ENCODE assay signal across 8 cellular contexts in genomic region chr2:229133155-229133772, GRCh38.
DNase-seq lines count a peak whose midpoint lies in the region; ATAC-seq and TF ChIP-seq lines count a peak whose summit lies in the region.
"Had no signal": no experiment of that assay in that cellular context is flagged by ENCODE, and none has a peak within 500 bp of the region (broad histone marks: within the 10 kb centered on the region; RNA-seq: fewer than 3 reads in every experiment).

No MANE protein-coding gene starts in this region.

- H3K4me3 ChIP-seq in GM23338 (no peak overlapping the region), choroid plexus epithelial cell (ENCODE audit: low read depth, low read length) (no peak overlapping the region)
- H3K4me3 ChIP-seq: SJSA1 had no signal

- no peak overlapping the region for H2AFZ ChIP-seq in GM23338

- H3K4me1 ChIP-seq in GM23338 (ENCODE audit: insufficient read depth) = no peaks in the 10 kb centered on the region
- H3K4me1 ChIP-seq: SJSA1 had no signal

- no peaks in the 10 kb centered on the region; the same call in 2 of the 3 replicates for H3K36me3 Mint-ChIP-seq in GM23338 (ENCODE audit: low read depth)
- H3K36me3 Mint-ChIP-seq in activated CD8-positive, alpha-beta memory T cell treated with anti-CD3 and anti-CD28 coated beads, Interleukin-2, amount 10 ng/mL, durations not matched to agents 7 days and 5 days = no peaks in the 10 kb centered on the region

- no peaks in the 10 kb centered on the region for H3K4me1 Mint-ChIP-seq in GM23338
- no peaks in the 10 kb centered on the region for H3K4me1 Mint-ChIP-seq in activated CD8-positive, alpha-beta memory T cell treated with anti-CD3 and anti-CD28 coated beads, Interleukin-2, amount 10 ng/mL, durations not matched to agents 7 days and 5 days

- TF ChIP-seq CTCF in GM23338 (conservative IDR thresholded peaks at IDR 0.05; ENCODE audit: low read depth in 2 of 2) (peak; percentile 61 to 77), choroid plexus epithelial cell (conservative IDR thresholded peaks at IDR 0.05; ENCODE audit: low read depth, low read length) (peak; percentile 76)

- no peaks in the 10 kb centered on the region for H3K36me3 ChIP-seq in GM23338 (ENCODE audit: insufficient read depth)
- H3K36me3 ChIP-seq: SJSA1 had no signal

- H3K79me2 ChIP-seq in GM23338 (replicated peaks; ENCODE audit: insufficient read depth) = no peaks in the 10 kb centered on the region

- H3K9me3 Mint-ChIP-seq in GM23338 = no peaks in the 10 kb centered on the region; the same call in 2 of the 3 replicates
- H3K9me3 Mint-ChIP-seq in activated CD8-positive, alpha-beta memory T cell treated with anti-CD3 and anti-CD28 coated beads, Interleukin-2, amount 10 ng/mL, durations not matched to agents 7 days and 5 days (ENCODE audit: low read depth) = no peaks in the 10 kb centered on the region

- ATAC-seq in GM23338 (peak; percentile 73), GM19351 (IDR thresholded peaks at IDR 0.05; ENCODE audit: unreplicated experiment) (no peak)
- no peak for ATAC-seq in activated CD8-positive, alpha-beta memory T cell treated with anti-CD3 and anti-CD28 coated beads, Interleukin-2, amount 10 ng/mL, durations not matched to agents 7 days and 5 days

- DNase-seq in GM23338 (ENCODE audit: low spot score) = peak; percentile 64
- peak; percentile 43 for DNase-seq in NCI-H2196 (lab: John Stamatoyannopoulos, UW; ENCODE audit: unreplicated experiment)
- DNase-seq in choroid plexus epithelial cell (ENCODE audit: low read depth) = peak; percentile 83
- peak; percentile 62 for DNase-seq in myocyte (ENCODE audit: low read depth)
- no peak for DNase-seq in activated CD8-positive, alpha-beta memory T cell treated with anti-CD3 and anti-CD28 coated beads, Interleukin-2, amount 10 ng/mL, durations not matched to agents 7 days and 5 days
- no peak for DNase-seq in activated naive CD4-positive, alpha-beta T cell (lab: John Stamatoyannopoulos, UW)

- H3K27ac ChIP-seq in GM23338 (ENCODE audit: low read depth) = no peak overlapping the region
- H3K27ac ChIP-seq: SJSA1 had no signal

- no peaks in the 10 kb centered on the region for H3K9me2 ChIP-seq in GM23338 (ENCODE audit: insufficient read depth)

- H3K4me2 ChIP-seq in GM23338 = no peak overlapping the region

- CTCF ChIA-PET in activated CD8-positive, alpha-beta memory T cell treated with anti-CD3 and anti-CD28 coated beads, Interleukin-2, amount 10 ng/mL, durations not matched to agents 7 days and 5 days (lab: Charles Lee) = no interaction called here

- no peaks in the 10 kb centered on the region for H3F3A ChIP-seq in GM23338 (replicated peaks; ENCODE audit: low read depth)

- H4K20me1 ChIP-seq in GM23338 (replicated peaks; ENCODE audit: insufficient read depth) = no peaks in the 10 kb centered on the region

- H3K27me3 Mint-ChIP-seq in GM23338 (ENCODE audit: insufficient read depth, low read depth, poor library complexity) = no peaks in the 10 kb centered on the region
- H3K27me3 Mint-ChIP-seq in activated CD8-positive, alpha-beta memory T cell treated with anti-CD3 and anti-CD28 coated beads, Interleukin-2, amount 10 ng/mL, durations not matched to agents 7 days and 5 days = no peaks in the 10 kb centered on the region

- H3K4me3 Mint-ChIP-seq in GM23338 = no peak overlapping the region
- no peak overlapping the region for H3K4me3 Mint-ChIP-seq in activated CD8-positive, alpha-beta memory T cell treated with anti-CD3 and anti-CD28 coated beads, Interleukin-2, amount 10 ng/mL, durations not matched to agents 7 days and 5 days

- no peak overlapping the region for H3K27ac Mint-ChIP-seq in GM23338
- H3K27ac Mint-ChIP-seq in activated CD8-positive, alpha-beta memory T cell treated with anti-CD3 and anti-CD28 coated beads, Interleukin-2, amount 10 ng/mL, durations not matched to agents 7 days and 5 days = no peak overlapping the region

- H3K27me3 ChIP-seq in GM23338 (ENCODE audit: insufficient read depth) = no peaks in the 10 kb centered on the region
- H3K27me3 ChIP-seq: SJSA1 had no signal

TF ChIP-seq in GM23338, 12 proteins besides CTCF, POLR2A, EP300 and RAD21:
- TF ChIP-seq NANOG (IDR thresholded peaks at IDR 0.05; ENCODE audit: borderline replicate concordance) (no peak), EZH2 (IDR thresholded peaks at IDR 0.05; ENCODE audit: low read depth, unreplicated experiment) (no peak), REST (IDR thresholded peaks at IDR 0.05; ENCODE audit: unreplicated experiment) (no peak)

Comparison
In these comparisons a context has a peak if more than half of its experiments do, and no peak if none do; other contexts are left out.
1. DNase-seq: peak in GM23338 (single experiment), NCI-H2196 (single experiment), choroid plexus epithelial cell (single experiment) and myocyte (single experiment); none in activated CD8-positive, alpha-beta memory T cell treated with anti-CD3 and anti-CD28 coated beads, Interleukin-2, amount 10 ng/mL, durations not matched to agents 7 days and 5 days (single experiment) and activated naive CD4-positive, alpha-beta T cell (0 of 4).